ENCODE assay signal across 1 cellular context in genomic region chr4:25590171-25590570, GRCh38.
TF ChIP-seq lines count a peak whose summit lies in the region.

No MANE protein-coding gene starts in this region.

TF ChIP-seq in GM23338, 12 proteins besides CTCF, POLR2A, EP300 and RAD21 (continued from another document):
- TF ChIP-seq ETS1 (IDR thresholded peaks at IDR 0.05): no peak
